In the genomic region with DNA sequence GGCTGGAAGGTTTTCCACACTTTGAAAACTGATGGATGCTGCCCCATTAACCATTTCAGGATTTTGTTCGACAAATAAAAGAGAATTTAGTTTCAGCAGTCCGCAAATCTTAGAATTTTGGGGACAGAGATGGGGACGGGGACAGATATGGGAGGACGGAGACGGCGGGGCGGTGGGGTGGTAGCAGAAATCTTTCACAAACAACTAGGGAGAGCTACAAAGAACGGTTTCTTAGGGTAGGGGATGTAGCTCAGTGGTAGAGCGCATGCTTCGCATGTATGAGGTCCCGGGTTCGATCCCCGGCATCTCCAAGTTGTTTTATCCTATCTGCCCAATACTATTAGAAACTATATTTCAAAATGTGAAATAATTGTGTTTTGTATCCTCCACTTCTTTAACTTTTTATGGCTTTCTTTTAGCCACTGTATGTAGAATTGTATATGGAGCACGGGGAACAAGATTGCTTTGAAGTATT, we compare ENCODE assay signal across 8 cellular contexts. TPM values are rescaled to one million over a fixed set of nuclear protein-coding genes. Genes with fewer than 3 reads are reported as not detected.
DNase-seq lines count a peak whose midpoint lies in the region; ATAC-seq and TF ChIP-seq lines count a peak whose summit lies in the region.

No MANE protein-coding gene starts in this region.

- peaks cover 26% of the 10 kb centered on the region for H3K27me3 Mint-ChIP-seq in GM23338 (ENCODE audit: insufficient read depth, low read depth, poor library complexity)

- no peaks in the 10 kb centered on the region for H3K9me3 ChIP-seq in right atrium auricular region
- H3K9me3 ChIP-seq in prostate gland, result no peaks in the 10 kb centered on the region

- 2% methylated on average over 14 of the region's 14 CpGs for WGBS in prostate gland
- under 1% methylated on average over 14 of the region's 14 CpGs for WGBS in urinary bladder

- intact Hi-C loops in prostate gland (cut with DNase I), result loop anchor here (2.0 to 10.0 kb wide), 2 partner anchors 32 to 922 kb away; partner anchors contain the start of gene ZNF184

- H3K36me3 ChIP-seq in GM23338 (ENCODE audit: insufficient read depth) (no peaks in the 10 kb centered on the region), right atrium auricular region (no peaks in the 10 kb centered on the region), prostate gland (no peaks in the 10 kb centered on the region), urinary bladder (ENCODE audit: insufficient read depth) (no peaks in the 10 kb centered on the region)

- peak; percentile 89 for DNase-seq in DMS 273 (lab: John Stamatoyannopoulos, UW; ENCODE audit: unreplicated experiment)
- peak; percentile 82 for DNase-seq in GM23338 (ENCODE audit: low spot score)
- DNase-seq in NCI-H1092 (lab: John Stamatoyannopoulos, UW), result peak; percentile 36
- peak; percentile 52 for DNase-seq in SKM-1 (lab: John Stamatoyannopoulos, UW; ENCODE audit: unreplicated experiment)
- DNase-seq in activated naive CD8-positive, alpha-beta T cell treated with anti-CD3 and anti-CD28 coated beads, Interleukin-2, amount 50 U/mL, for 16 hours (ENCODE audit: low read depth, low spot score), result peak; percentile 60
- DNase-seq in right atrium auricular region (ENCODE audit: low spot score), result peak; percentile 70
- DNase-seq in prostate gland (ENCODE audit: low spot score), result peak; percentile 67

- TF ChIP-seq POLR2A in prostate gland (IDR thresholded peaks at IDR 0.05), result no peak

- 0 out of 2 replicates have a peak, but pooled peaks cover 2% of the 10 kb centered on the region for H3F3A ChIP-seq in GM23338 (replicated peaks; ENCODE audit: low read depth)

- 0 out of 2 replicates have a peak overlapping the region, but pooled peaks have one; percentile 19 for H2AFZ ChIP-seq in GM23338

- peak overlapping the region; percentile 70 for H3K4me3 ChIP-seq in GM23338
- H3K4me3 ChIP-seq in right atrium auricular region, result peak overlapping the region; percentile 47 to 56
- H3K4me3 ChIP-seq in prostate gland, result peak overlapping the region; percentile 30 to 31
- peak overlapping the region; percentile 31 for H3K4me3 ChIP-seq in urinary bladder (ENCODE audit: low read depth, low read length)

- H3K9me2 ChIP-seq in GM23338 (ENCODE audit: insufficient read depth), result no peaks in the 10 kb centered on the region

- H3K79me2 ChIP-seq in GM23338 (replicated peaks; ENCODE audit: insufficient read depth), result no peaks in the 10 kb centered on the region

- H3K27me3 ChIP-seq in GM23338 (ENCODE audit: insufficient read depth), result no peaks in the 10 kb centered on the region
- no peaks in the 10 kb centered on the region for H3K27me3 ChIP-seq in right atrium auricular region
- H3K27me3 ChIP-seq in prostate gland (replicated peaks; ENCODE audit: insufficient read depth), result no peaks in the 10 kb centered on the region

- H3K4me1 Mint-ChIP-seq in GM23338, result peaks cover 14% of the 10 kb centered on the region; the same call in 2 of the 3 replicates

- peak overlapping the region; percentile 83 for H3K4me2 ChIP-seq in GM23338

- H3K4me1 ChIP-seq in GM23338 (ENCODE audit: insufficient read depth) (no peaks in the 10 kb centered on the region), right atrium auricular region (peaks cover 0 to 17% of the 10 kb centered on the region in 2 donors), prostate gland (replicated peaks) (no peaks in the 10 kb centered on the region), urinary bladder (ENCODE audit: insufficient read depth) (no peaks in the 10 kb centered on the region)

- ATAC-seq in GM23338, result peak; percentile 9

- TF ChIP-seq CTCF in GM23338 (conservative IDR thresholded peaks at IDR 0.05; ENCODE audit: low read depth in 2 of 2) (no peak), right atrium auricular region (IDR thresholded peaks at IDR 0.05) (no peak), prostate gland (IDR thresholded peaks at IDR 0.05) (peak in 1 of 4 experiments; percentile 4)

- H3K9me3 Mint-ChIP-seq in GM23338, result peaks cover 5% of the 10 kb centered on the region; the same call in 2 of the 3 replicates

- H3K27ac Mint-ChIP-seq in GM23338, result no peak overlapping the region

- H3K4me3 Mint-ChIP-seq in GM23338, result no peak overlapping the region

- peak overlapping the region; percentile 28 for H3K27ac ChIP-seq in GM23338 (ENCODE audit: low read depth)
- peak overlapping the region; percentile 85 to 87 for H3K27ac ChIP-seq in right atrium auricular region
- H3K27ac ChIP-seq in prostate gland, result peak overlapping the region; percentile 61 to 71
- H3K27ac ChIP-seq in urinary bladder (ENCODE audit: low read depth), result peak overlapping the region; percentile 35

- H4K20me1 ChIP-seq in GM23338 (replicated peaks; ENCODE audit: insufficient read depth), result no peaks in the 10 kb centered on the region

- H3K36me3 Mint-ChIP-seq in GM23338 (ENCODE audit: low read depth), result no peaks in the 10 kb centered on the region

TF ChIP-seq in GM23338, 12 proteins besides CTCF, POLR2A, EP300 and RAD21 (continues in another document):
- TF ChIP-seq ZNF114 (CRISPR knock-in tag; IDR thresholded peaks at IDR 0.05), result no peak
- TF ChIP-seq, protein P1, sequence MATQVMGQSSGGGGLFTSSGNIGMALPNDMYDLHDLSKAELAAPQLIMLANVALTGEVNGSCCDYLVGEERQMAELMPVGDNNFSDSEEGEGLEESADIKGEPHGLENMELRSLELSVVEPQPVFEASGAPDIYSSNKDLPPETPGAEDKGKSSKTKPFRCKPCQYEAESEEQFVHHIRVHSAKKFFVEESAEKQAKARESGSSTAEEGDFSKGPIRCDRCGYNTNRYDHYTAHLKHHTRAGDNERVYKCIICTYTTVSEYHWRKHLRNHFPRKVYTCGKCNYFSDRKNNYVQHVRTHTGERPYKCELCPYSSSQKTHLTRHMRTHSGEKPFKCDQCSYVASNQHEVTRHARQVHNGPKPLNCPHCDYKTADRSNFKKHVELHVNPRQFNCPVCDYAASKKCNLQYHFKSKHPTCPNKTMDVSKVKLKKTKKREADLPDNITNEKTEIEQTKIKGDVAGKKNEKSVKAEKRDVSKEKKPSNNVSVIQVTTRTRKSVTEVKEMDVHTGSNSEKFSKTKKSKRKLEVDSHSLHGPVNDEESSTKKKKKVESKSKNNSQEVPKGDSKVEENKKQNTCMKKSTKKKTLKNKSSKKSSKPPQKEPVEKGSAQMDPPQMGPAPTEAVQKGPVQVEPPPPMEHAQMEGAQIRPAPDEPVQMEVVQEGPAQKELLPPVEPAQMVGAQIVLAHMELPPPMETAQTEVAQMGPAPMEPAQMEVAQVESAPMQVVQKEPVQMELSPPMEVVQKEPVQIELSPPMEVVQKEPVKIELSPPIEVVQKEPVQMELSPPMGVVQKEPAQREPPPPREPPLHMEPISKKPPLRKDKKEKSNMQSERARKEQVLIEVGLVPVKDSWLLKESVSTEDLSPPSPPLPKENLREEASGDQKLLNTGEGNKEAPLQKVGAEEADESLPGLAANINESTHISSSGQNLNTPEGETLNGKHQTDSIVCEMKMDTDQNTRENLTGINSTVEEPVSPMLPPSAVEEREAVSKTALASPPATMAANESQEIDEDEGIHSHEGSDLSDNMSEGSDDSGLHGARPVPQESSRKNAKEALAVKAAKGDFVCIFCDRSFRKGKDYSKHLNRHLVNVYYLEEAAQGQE (IDR thresholded peaks at IDR 0.05; ENCODE audit: unreplicated experiment), result no peak

RNA-seq across cellular contexts. Expression of gene HMGN4, which starts 15.1 kb away (rescaled TPM):
- 76.5 and 91.4 TPM in 2 replicates for total RNA-seq in GM23338 (2014; rRNA removed; shearing (Covaris generic))
- 26.2 and 35.3 TPM in 2 replicates for polyA plus RNA-seq in GM23338 (2016; fragmentation: Nextera tagmentation; extraction: Ambion mirVana)
- 10 to 100 TPM; 36.1 to 52.5 TPM for total RNA-seq in right atrium auricular region
- 10 to 100 TPM; 53.5 to 83.0 TPM for total RNA-seq in prostate gland
- total RNA-seq in urinary bladder, result 71.5 TPM
- 90.7 TPM for polyA plus RNA-seq in urinary bladder

RNA-seq across cellular contexts. Expression of gene ABT1, which starts 43.5 kb away (rescaled TPM):
- total RNA-seq in GM23338 (2014; rRNA removed; shearing (Covaris generic)), result 25.7 and 28.9 TPM in 2 replicates
- 28.5 and 29.1 TPM in 2 replicates for polyA plus RNA-seq in GM23338 (2016; fragmentation: Nextera tagmentation; extraction: Ambion mirVana)
- 1 to 10 TPM; 7.3 to 8.8 TPM for total RNA-seq in right atrium auricular region
- total RNA-seq in prostate gland, result 10 to 100 TPM; 15.7 to 19.7 TPM
- total RNA-seq in urinary bladder, result 12.3 TPM
- 19.6 TPM for polyA plus RNA-seq in urinary bladder

RNA-seq across cellular contexts. Expression of gene BTN1A1, which starts 53.2 kb away (rescaled TPM):
- total RNA-seq in GM23338 (2014; rRNA removed; shearing (Covaris generic)), result 0.38 and 0.50 TPM in 2 replicates
- polyA plus RNA-seq in GM23338 (2016; fragmentation: Nextera tagmentation; extraction: Ambion mirVana) (0.09 and 0.13 TPM in 2 replicates), urinary bladder (not detected)
- total RNA-seq in right atrium auricular region (not detected), prostate gland (under 1 TPM in 1 of 2 donors, not detected in 1; 0.23 TPM), urinary bladder (0.16 TPM)

Comparison
In these comparisons a context has a peak if more than half of its experiments do, and no peak if none do; other contexts are left out.
1. Peak in every context shown above with its lines: DNase-seq, ATAC-seq, H3K4me3 ChIP-seq and H3K27ac ChIP-seq.
2. DNase-seq: peak in every context shown above with its lines; median percentile 89 in DMS 273; 82 in GM23338; 70 in right atrium auricular region; 67 in prostate gland; 60 in activated naive CD8-positive, alpha-beta T cell treated with anti-CD3 and anti-CD28 coated beads, Interleukin-2, amount 50 U/mL, for 16 hours; 52 in SKM-1; 36 in NCI-H1092.
3. H3K27ac ChIP-seq: peak in every context shown above with its lines; median percentile 86 in right atrium auricular region; 66 in prostate gland; 35 in urinary bladder; 28 in GM23338.